9 cellular contexts compared by ENCODE assay signal in genomic region chrX:86133761-86134160, GRCh38. TPM values are rescaled to one million over a fixed set of nuclear protein-coding genes. Genes with fewer than 3 reads are reported as not detected.
A peak's percentile ranks its signal among the peaks of the same experiment; 100 is the strongest.
DNase-seq lines count a peak whose midpoint lies in the region; ATAC-seq and FAIRE-seq lines count a peak whose summit lies in the region.
"Had no signal": no experiment of that assay in that cellular context is flagged by ENCODE, and none has a peak within 500 bp of the region (broad histone marks: within the 10 kb centered on the region; RNA-seq: fewer than 3 reads in every experiment).

No MANE protein-coding gene starts in this region.

- H3K36me3 ChIP-seq in small intestine (ENCODE audit: control insufficient read depth in 2 of 2, insufficient read depth in 2 of 2, low read length in 2 of 2), result no peaks in the 10 kb centered on the region

- H3K27me3 Mint-ChIP-seq in T-cell, result peaks cover 0 to 14% of the 10 kb centered on the region in 2 donors

- H3K27ac ChIP-seq in small intestine (ENCODE audit: low read depth in 1 of 2, low read length in 1 of 2), result no peak overlapping the region

- no peaks in the 10 kb centered on the region for H3K4me1 Mint-ChIP-seq in T-cell

- H3K9me3 ChIP-seq in small intestine (ENCODE audit: control insufficient read depth, low read depth), result no peaks in the 10 kb centered on the region

- CTCF ChIA-PET in T-cell (lab: Charles Lee), result interaction anchor here in 1 of 2 donors (1.3 kb wide), 1 partner anchor 25 kb away, joined by 3 read pairs; no protein-coding TSS in a partner anchor

- POLR2A ChIA-PET in T-cell (lab: Charles Lee), result no interaction called here

- no peaks in the 10 kb centered on the region for H3K27me3 ChIP-seq in small intestine (ENCODE audit: control insufficient read depth in 2 of 2, insufficient read depth in 2 of 2, low read length in 2 of 2)

- DNase-seq in NCI-H82 (lab: John Stamatoyannopoulos, UW), result peak; percentile 6
- no peak for DNase-seq in NCI-H82 treated with DMSO at 0.1 percent for 48 hours (lab: John Stamatoyannopoulos, UW; ENCODE audit: unreplicated experiment)
- DNase-seq in NCI-H1105 (lab: John Stamatoyannopoulos, UW), result peak; percentile 3
- DNase-seq in dermis blood vessel endothelial cell, result peak; percentile 23
- no peak for DNase-seq in small intestine
- DNase-seq in retina, result no peak
- DNase-seq in T-cell, result no peak
- DNase-seq: COR-L47 had no signal

- ATAC-seq in HG02571 (IDR thresholded peaks at IDR 0.05; ENCODE audit: unreplicated experiment) (no peak), T-cell (replicated peaks in 1 of 4) (no peak)

- peak; percentile 15 for FAIRE-seq in small intestine (lab: Jason Lieb, UNC)

- no peak overlapping the region for H3K4me3 ChIP-seq in small intestine (ENCODE audit: low read depth in 1 of 2, low read length in 2 of 2)

- no peak overlapping the region for H3K4me3 Mint-ChIP-seq in T-cell

- 11 to 18% (median 12%) methylated on average over 3 of the region's 3 CpGs for WGBS in small intestine, 3 donors

- no peaks in the 10 kb centered on the region for H3K4me1 ChIP-seq in small intestine (ENCODE audit: control insufficient read depth in 2 of 2, insufficient read depth in 1 of 2, low read depth in 1 of 2, low read length in 1 of 2)

- H3K27ac Mint-ChIP-seq in T-cell, result no peak overlapping the region

- no peaks in the 10 kb centered on the region for H3K36me3 Mint-ChIP-seq in T-cell

- no peaks in the 10 kb centered on the region for H3K9me3 Mint-ChIP-seq in T-cell

RNA-seq across cellular contexts. Expression of gene DACH2, which starts 14.5 kb away (rescaled TPM):
- not detected in 2 replicates for total RNA-seq in dermis blood vessel endothelial cell
- polyA plus RNA-seq in small intestine, result under 1 TPM in 1 of 3 donors, not detected in 2; 0.19 TPM
- not detected for total RNA-seq in T-cell

Comparison
In these comparisons a context has a peak if more than half of its experiments do, and no peak if none do; other contexts are left out.
1. DNase-seq: peak in NCI-H82 (single experiment), NCI-H1105 (single experiment) and dermis blood vessel endothelial cell (single experiment); none in NCI-H82 treated with DMSO at 0.1 percent for 48 hours (single experiment), small intestine (single experiment), retina (single experiment) and T-cell (0 of 34).